In the genomic region with DNA sequence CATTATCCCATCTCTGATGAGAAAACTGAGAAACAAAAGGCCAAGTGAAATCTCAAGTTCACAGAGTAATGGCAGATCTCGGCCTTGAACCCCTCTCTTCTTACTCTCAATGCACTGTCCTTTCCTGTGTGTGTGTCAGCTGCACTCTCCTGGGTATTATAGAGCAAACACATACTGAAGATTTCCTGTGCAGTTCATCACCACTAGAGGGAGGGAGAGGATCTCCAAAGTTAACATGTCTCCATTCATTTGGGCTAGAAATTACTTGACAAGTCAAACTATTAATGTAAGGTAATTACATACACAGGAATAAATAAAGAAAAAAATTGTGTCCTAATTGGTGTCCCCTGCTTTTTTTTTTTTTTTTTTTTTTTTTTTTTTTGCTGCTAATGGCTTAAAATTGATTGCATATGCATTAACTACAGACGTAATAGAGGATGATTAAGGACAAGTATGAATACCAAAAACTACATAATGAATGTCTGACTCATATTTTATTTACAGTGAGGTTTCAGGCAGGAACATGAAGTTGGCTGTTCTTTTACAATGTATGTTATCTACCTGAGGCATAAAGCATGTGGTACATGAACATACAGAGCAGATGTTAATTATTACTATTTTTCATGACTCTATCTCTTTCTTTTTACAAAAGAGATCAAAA, we compare ENCODE assay signal across 8 cellular contexts.
DNase-seq lines count a peak whose midpoint lies in the region; ATAC-seq and TF ChIP-seq lines count a peak whose summit lies in the region.

No MANE protein-coding gene starts in this region.

- H3K4me3 Mint-ChIP-seq in natural killer cell, result no peak overlapping the region
- no peak overlapping the region for H3K4me3 Mint-ChIP-seq in activated CD4-positive, alpha-beta memory T cell treated with anti-CD3 and anti-CD28 coated beads for 36 hours

- ATAC-seq in HG02588 (IDR thresholded peaks at IDR 0.05; ENCODE audit: unreplicated experiment), result peak; percentile 88
- ATAC-seq in natural killer cell, result peak; percentile 67 to 73 (median 68)

- H3K9me3 Mint-ChIP-seq in natural killer cell, result no peaks in the 10 kb centered on the region
- no peaks in the 10 kb centered on the region for H3K9me3 Mint-ChIP-seq in activated CD4-positive, alpha-beta memory T cell treated with anti-CD3 and anti-CD28 coated beads for 36 hours

- H3K36me3 ChIP-seq in BJ (ENCODE audit: control insufficient read depth, insufficient read depth, low read length) (no peaks in the 10 kb centered on the region), MG63 (no peaks in the 10 kb centered on the region)

- H3K9me3 ChIP-seq in MG63, result no peaks in the 10 kb centered on the region

- CTCF ChIA-PET in BJ (lab: Yijun Ruan, JAX), result interaction anchor here (0.6 to 2.3 kb wide), 12 partner anchors 12 to 1427 kb away, joined by 3 to 15 read pairs (median 4); partner anchors contain the start of gene IRS1
- CTCF ChIA-PET in activated CD4-positive, alpha-beta memory T cell treated with anti-CD3 and anti-CD28 coated beads for 36 hours (lab: Charles Lee), result interaction anchor here (1.0 to 1.3 kb wide), 3 partner anchors 1088 to 1570 kb away, joined by 3 to 11 read pairs (median 3); no protein-coding TSS in a partner anchor

- intact Hi-C loops in natural killer cell (cut with micrococcal nuclease), result loop anchor here (1.0 to 10.0 kb wide), 3 partner anchors 1134 to 1569 kb away; no protein-coding TSS in a partner anchor
- intact Hi-C loops in activated CD4-positive, alpha-beta memory T cell treated with anti-CD3 and anti-CD28 coated beads for 36 hours (cut with micrococcal nuclease), result loop anchor here (1.0 to 5.0 kb wide), 3 partner anchors 539 to 1438 kb away; no protein-coding TSS in a partner anchor

- TF ChIP-seq CTCF in BJ (IDR thresholded peaks at IDR 0.05; ENCODE audit: insufficient read depth, low read depth, low read length) (peak; percentile 83), GM13976 (IDR thresholded peaks at IDR 0.05; ENCODE audit: borderline replicate concordance, control extremely low read depth, extremely low read depth, insufficient read depth, missing control alignments) (peak; percentile 56), epithelial cell of esophagus (IDR thresholded peaks at IDR 0.05; ENCODE audit: insufficient read depth, low read depth, low read length, missing control alignments) (peak; percentile 93), natural killer cell (IDR thresholded peaks at IDR 0.05) (peak; percentile 52)

- in situ Hi-C loops in GM13976 (cut with MboI; ENCODE audit: low sequenced_read_pairs, unreplicated experiment), result loop anchor here (25.0 kb wide), 3 partner anchors 381 to 1144 kb away; no protein-coding TSS in a partner anchor

- H3K36me3 Mint-ChIP-seq in natural killer cell, result no peaks in the 10 kb centered on the region
- no peaks in the 10 kb centered on the region for H3K36me3 Mint-ChIP-seq in activated CD4-positive, alpha-beta memory T cell treated with anti-CD3 and anti-CD28 coated beads for 36 hours

- H3K4me3 ChIP-seq in BJ (ENCODE audit: low read depth, low read length) (no peak overlapping the region), MG63 (no peak overlapping the region), epithelial cell of esophagus (ENCODE audit: low read length) (no peak overlapping the region)

- no peak overlapping the region for H3K27ac Mint-ChIP-seq in natural killer cell
- no peak overlapping the region for H3K27ac Mint-ChIP-seq in activated CD4-positive, alpha-beta memory T cell treated with anti-CD3 and anti-CD28 coated beads for 36 hours

- H3K27me3 Mint-ChIP-seq in natural killer cell (ENCODE audit: low read depth in 2 of 2), result peaks cover 7 to 20% of the 10 kb centered on the region in 2 donors
- H3K27me3 Mint-ChIP-seq in activated CD4-positive, alpha-beta memory T cell treated with anti-CD3 and anti-CD28 coated beads for 36 hours, result peaks cover 2% of the 10 kb centered on the region

- no peaks in the 10 kb centered on the region for H3K4me1 Mint-ChIP-seq in natural killer cell
- H3K4me1 Mint-ChIP-seq in activated CD4-positive, alpha-beta memory T cell treated with anti-CD3 and anti-CD28 coated beads for 36 hours (ENCODE audit: low read depth), result no peaks in the 10 kb centered on the region

- POLR2A ChIA-PET in BJ (lab: Charles Lee), result no interaction called here
- POLR2A ChIA-PET in activated CD4-positive, alpha-beta memory T cell treated with anti-CD3 and anti-CD28 coated beads for 36 hours (lab: Charles Lee), result no interaction called here

- H3K27me3 ChIP-seq in BJ (ENCODE audit: control insufficient read depth, insufficient read depth, low read length), result no peaks in the 10 kb centered on the region
- H3K27me3 ChIP-seq in MG63, result no peaks in the 10 kb centered on the region

- peak; percentile 24 for DNase-seq in BJ (ENCODE audit: low read depth)
- peak; percentile 40 for DNase-seq in GM13976 (ENCODE audit: low spot score)
- DNase-seq in MG63, result peak; percentile 2
- DNase-seq in SIG-M5 treated with dmso at 0.1 percent for 504 hours (lab: John Stamatoyannopoulos, UW; ENCODE audit: unreplicated experiment), result peak; percentile 81
- DNase-seq in epithelial cell of esophagus (ENCODE audit: low read depth), result peak; percentile 80
- no peak for DNase-seq in natural killer cell
- DNase-seq in activated CD4-positive, alpha-beta memory T cell treated with anti-CD3 and anti-CD28 coated beads for 36 hours, result no peak

Comparison
In these comparisons a context has a peak if more than half of its experiments do, and no peak if none do; other contexts are left out.
1. DNase-seq: peak in BJ (single experiment), GM13976 (single experiment), MG63 (single experiment), SIG-M5 treated with dmso at 0.1 percent for 504 hours (single experiment) and epithelial cell of esophagus (single experiment); none in natural killer cell (single experiment) and activated CD4-positive, alpha-beta memory T cell treated with anti-CD3 and anti-CD28 coated beads for 36 hours (single experiment).
2. Peak in every context shown above with its lines, with median percentiles within 50 percentile points of each other: CTCF ChIP-seq.